In genomic region chr15:62940755-62941361, GRCh38 we compare ENCODE assay signal across 9 cellular contexts.
DNase-seq lines count a peak whose midpoint lies in the region; ATAC-seq and TF ChIP-seq lines count a peak whose summit lies in the region.
"Had no signal": no experiment of that assay in that cellular context is flagged by ENCODE, and none has a peak within 500 bp of the region (broad histone marks: within the 10 kb centered on the region; RNA-seq: fewer than 3 reads in every experiment).

No MANE protein-coding gene starts in this region.

- ATAC-seq in psoas muscle (peak; percentile 96 to 98 (median 98)), T-helper 17 cell (no peak)

- no peaks in the 10 kb centered on the region for H3K36me3 ChIP-seq in psoas muscle (ENCODE audit: insufficient read depth in 1 of 2, low read depth in 1 of 2)

- H3K4me3 Mint-ChIP-seq in T-helper 17 cell = no peak overlapping the region
- H3K4me3 Mint-ChIP-seq: B cell had no signal

- peaks cover 5% of the 10 kb centered on the region for H3K4me1 Mint-ChIP-seq in T-helper 17 cell

- intact Hi-C loops in psoas muscle (cut with DNase I) = no loop called here

- WGBS in psoas muscle, 3 donors = 17 to 31% (median 21%) methylated on average over 11 of the region's 11 CpGs

- H3K27ac ChIP-seq in psoas muscle = peak overlapping the region; percentile 86

- H3K27me3 Mint-ChIP-seq in T-helper 17 cell = peaks cover 89% of the 10 kb centered on the region

- TF ChIP-seq CTCF in psoas muscle (IDR thresholded peaks at IDR 0.05) = no peak
- no peak for TF ChIP-seq CTCF in GM10266 (IDR thresholded peaks at IDR 0.05; ENCODE audit: control insufficient read depth, insufficient read depth, low read depth, missing control alignments)

- H3K27ac Mint-ChIP-seq in T-helper 17 cell = no peak overlapping the region
- H3K27ac Mint-ChIP-seq: B cell had no signal

- no peak overlapping the region for H3K4me3 ChIP-seq in psoas muscle

- peaks cover 3% of the 10 kb centered on the region for H3K36me3 Mint-ChIP-seq in T-helper 17 cell (ENCODE audit: low read depth)

- no peaks in the 10 kb centered on the region for H3K27me3 ChIP-seq in psoas muscle (ENCODE audit: insufficient read depth in 3 of 3, low read length in 2 of 3)

- H3K9me3 ChIP-seq in psoas muscle = no peaks in the 10 kb centered on the region
- H3K9me3 ChIP-seq in T-helper 17 cell (ENCODE audit: control insufficient read depth, low read length, poor library complexity, severe bottlenecking) = no peaks in the 10 kb centered on the region

- DNase-seq in NCI-H2107 treated with DMSO at 0.1 percent for 48 hours (lab: John Stamatoyannopoulos, UW; ENCODE audit: unreplicated experiment) = peak; percentile 7
- DNase-seq in NCI-H2107 (lab: John Stamatoyannopoulos, UW) = no peak
- peak; percentile 2 for DNase-seq in SW480 (ENCODE audit: low spot score)
- DNase-seq in globus pallidus (ENCODE audit: low spot score) = peak; percentile 51
- DNase-seq in psoas muscle = peak; percentile 83 to 87
- DNase-seq in GM10266 (ENCODE audit: extremely low spot score) = no peak
- no peak for DNase-seq in T-helper 17 cell
- no peak for DNase-seq in UCSD-AML1 (lab: John Stamatoyannopoulos, UW; ENCODE audit: unreplicated experiment)

- H3K4me1 ChIP-seq in psoas muscle = peaks cover 21% of the 10 kb centered on the region

Comparison
In these comparisons a context has a peak if more than half of its experiments do, and no peak if none do; other contexts are left out.
1. DNase-seq: peak in NCI-H2107 treated with DMSO at 0.1 percent for 48 hours (single experiment), SW480 (single experiment), globus pallidus (single experiment) and psoas muscle (2 of 2); none in NCI-H2107 (single experiment), GM10266 (single experiment), T-helper 17 cell (0 of 3) and UCSD-AML1 (single experiment).